ENCODE assay signal across 30 cellular contexts in the genomic region with DNA sequence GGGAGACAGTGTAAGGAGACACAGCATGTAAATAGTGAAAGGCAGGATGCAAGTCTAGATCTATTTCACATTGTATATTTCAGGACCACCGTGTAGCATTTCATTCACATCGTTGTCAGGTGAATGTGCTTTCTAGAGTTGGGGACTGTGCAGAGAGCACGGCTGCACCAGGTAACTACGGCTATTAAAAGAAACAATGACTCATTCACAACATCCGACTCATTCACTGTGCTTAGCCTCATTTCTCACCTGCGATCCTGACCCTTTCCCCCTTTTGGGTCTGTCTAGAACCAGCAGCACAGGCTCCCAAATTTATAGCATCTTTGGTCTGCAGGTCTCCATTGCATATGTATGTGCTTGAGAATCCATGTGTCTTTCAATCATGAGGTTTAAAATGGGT.
A peak's percentile ranks its signal among the peaks of the same experiment; 100 is the strongest.
DNase-seq lines count a peak whose midpoint lies in the region; ATAC-seq, FAIRE-seq and TF ChIP-seq lines count a peak whose summit lies in the region.
"Had no signal": no experiment of that assay in that cellular context is flagged by ENCODE, and none has a peak within 500 bp of the region (broad histone marks: within the 10 kb centered on the region; RNA-seq: fewer than 3 reads in every experiment).

No MANE protein-coding gene starts in this region.

- H3K4me2 ChIP-seq in keratinocyte (ENCODE audit: control insufficient read depth, extremely low read depth, insufficient read depth, low read depth, low read length) = no peak overlapping the region
- H3K4me2 ChIP-seq: BLaER1, smooth muscle cell had no signal

- TF ChIP-seq CTCF in WTC11 (IDR thresholded peaks at IDR 0.05) = no peak
- no peak for TF ChIP-seq CTCF in keratinocyte (optimal IDR thresholded peaks at IDR 0.05 in 1 of 3, IDR thresholded peaks at IDR 0.05 in 1 of 3, conservative IDR thresholded peaks at IDR 0.05 in 1 of 3; ENCODE audit: extremely low read depth in 1 of 3, insufficient read depth in 2 of 3, low read length in 3 of 3)

- no peaks in the 10 kb centered on the region for H4K20me1 ChIP-seq in keratinocyte (ENCODE audit: control insufficient read depth, extremely low read depth, insufficient read depth, low read length)
- H4K20me1 ChIP-seq: BLaER1 had no signal

- peak; percentile 76 for ATAC-seq in WTC11
- no peak for ATAC-seq in activated CD4-positive, alpha-beta T cell treated with anti-CD3 and anti-CD28 coated beads for 36 hours
- ATAC-seq: activated CD8-positive, alpha-beta T cell treated with anti-CD3 and anti-CD28 coated beads for 36 hours; left colon; stimulated activated memory B cell treated with anti-CD40 and anti-IgM and Interleukin-4, amounts not matched to agents 10 μg/mL and 1 μg/mL and 100 μg/mL, for 72 hours; T-cell had no signal

- dilution Hi-C loops in keratinocyte (cut with MboI; ENCODE audit: extremely low pct_ligation_motif_present, low sequenced_read_pairs) = no loop called here

- CTCF ChIA-PET in WTC11 (lab: Charles Lee) = no interaction called here
- CTCF ChIA-PET in activated CD4-positive, alpha-beta T cell treated with anti-CD3 and anti-CD28 coated beads for 36 hours (lab: Charles Lee) = no interaction called here

- no peaks in the 10 kb centered on the region for H3K4me1 ChIP-seq in keratinocyte (ENCODE audit: control insufficient read depth, extremely low read depth, insufficient read depth, low read length)
- H3K4me1 ChIP-seq: BLaER1 had no signal

- H3K9me3 Mint-ChIP-seq in WTC11 = peaks cover 24% of the 10 kb centered on the region
- peaks cover 5% of the 10 kb centered on the region for H3K9me3 Mint-ChIP-seq in activated CD4-positive, alpha-beta T cell treated with anti-CD3 and anti-CD28 coated beads for 36 hours (ENCODE audit: low read depth)
- H3K9me3 Mint-ChIP-seq: stimulated activated memory B cell treated with anti-CD40 and anti-IgM and Interleukin-4, amounts not matched to agents 10 μg/mL and 1 μg/mL and 100 μg/mL, for 72 hours had no signal

- H3K27me3 Mint-ChIP-seq in WTC11 (ENCODE audit: low read depth) = no peaks in the 10 kb centered on the region
- H3K27me3 Mint-ChIP-seq in activated CD4-positive, alpha-beta T cell treated with anti-CD3 and anti-CD28 coated beads for 36 hours = peaks cover 6% of the 10 kb centered on the region
- H3K27me3 Mint-ChIP-seq: activated CD8-positive, alpha-beta T cell treated with anti-CD3 and anti-CD28 coated beads for 36 hours; activated naive CD8-positive, alpha-beta T cell; stimulated activated memory B cell treated with anti-CD40 and anti-IgM and Interleukin-4, amounts not matched to agents 10 μg/mL and 1 μg/mL and 100 μg/mL, for 72 hours had no signal

- peaks cover 14% of the 10 kb centered on the region for H3K36me3 Mint-ChIP-seq in WTC11
- H3K36me3 Mint-ChIP-seq in activated CD4-positive, alpha-beta T cell treated with anti-CD3 and anti-CD28 coated beads for 36 hours (ENCODE audit: low read depth) = no peaks in the 10 kb centered on the region
- H3K36me3 Mint-ChIP-seq: activated naive CD8-positive, alpha-beta T cell; stimulated activated memory B cell treated with anti-CD40 and anti-IgM and Interleukin-4, amounts not matched to agents 10 μg/mL and 1 μg/mL and 100 μg/mL, for 72 hours; T-cell had no signal

- peaks cover 18% of the 10 kb centered on the region for H3K4me1 Mint-ChIP-seq in WTC11
- no peaks in the 10 kb centered on the region for H3K4me1 Mint-ChIP-seq in activated CD4-positive, alpha-beta T cell treated with anti-CD3 and anti-CD28 coated beads for 36 hours
- H3K4me1 Mint-ChIP-seq: stimulated activated memory B cell treated with anti-CD40 and anti-IgM and Interleukin-4, amounts not matched to agents 10 μg/mL and 1 μg/mL and 100 μg/mL, for 72 hours; T-cell had no signal

- no peaks in the 10 kb centered on the region for H3K79me2 ChIP-seq in keratinocyte (ENCODE audit: control insufficient read depth, insufficient read depth, low read length)

- DNase-seq in COLO668 (lab: John Stamatoyannopoulos, UW; ENCODE audit: unreplicated experiment) (peak; percentile 12), NCI-H1417 treated with DMSO at 0.1 percent for 48 hours (lab: John Stamatoyannopoulos, UW) (peak; percentile 7), WTC11 (ENCODE audit: low spot score) (no peak), keratinocyte (ENCODE audit: low read depth, low spot score) (no peak), SKM-1 treated with dmso at 0.1 percent for 144 hours (lab: John Stamatoyannopoulos, UW; ENCODE audit: unreplicated experiment) (no peak), cerebellar cortex (ENCODE audit: low spot score) (no peak)
- DNase-seq in activated CD4-positive, alpha-beta T cell treated with anti-CD3 and anti-CD28 coated beads for 36 hours = no peak
- DNase-seq in stimulated activated naive CD4-positive, alpha-beta T cell (lab: John Stamatoyannopoulos, UW) = no peak
- DNase-seq: ACHN; activated CD4-positive, CD25-positive, alpha-beta regulatory T cell treated with anti-CD3 and anti-CD28 coated beads, Interleukin-2, amount 50 U/mL, for 72 hours; activated CD8-positive, alpha-beta T cell treated with anti-CD3 and anti-CD28 coated beads for 36 hours; aorta; central memory CD4-positive, alpha-beta T cell; dorsolateral prefrontal cortex; glutamatergic neuron; left colon; NCI-H1092 treated with DMSO at 0.1 percent for 48 hours; NCI-H2171 treated with DMSO at 0.1 percent for 48 hours; nucleus accumbens; OCI-M1; SHP77 treated with DMSO at 0.1 percent for 48 hours; T-cell had no signal

- no peaks in the 10 kb centered on the region for H3K9me3 ChIP-seq in keratinocyte (ENCODE audit: control insufficient read depth, low read depth, low read length)
- H3K9me3 ChIP-seq: BLaER1 had no signal

- FAIRE-seq in keratinocyte (lab: Jason Lieb, UNC) = peak; percentile 52
- FAIRE-seq: D721Med, endothelial cell of umbilical vein, GM19239, TTC549 had no signal

- H3K27ac ChIP-seq in keratinocyte (ENCODE audit: control insufficient read depth, insufficient read depth, low read length) = no peak overlapping the region
- H3K27ac ChIP-seq: BLaER1, dorsolateral prefrontal cortex had no signal

- no peaks in the 10 kb centered on the region for H3K27me3 ChIP-seq in keratinocyte (ENCODE audit: control insufficient read depth, extremely low read depth, insufficient read depth, low read length)
- H3K27me3 ChIP-seq: BLaER1 had no signal

- H3K36me3 ChIP-seq in keratinocyte (ENCODE audit: control insufficient read depth in 2 of 2, extremely low read depth in 1 of 2, insufficient read depth in 2 of 2, low read length in 2 of 2) = no peaks in the 10 kb centered on the region
- H3K36me3 ChIP-seq: BLaER1 had no signal

- H3K9ac ChIP-seq in keratinocyte (ENCODE audit: control insufficient read depth, extremely low read depth, insufficient read depth, low read length) = no peak overlapping the region
- H3K9ac ChIP-seq: BLaER1 had no signal

- H3K9me1 ChIP-seq in keratinocyte (ENCODE audit: control insufficient read depth, extremely low read depth, insufficient read depth, low read length) = no peaks in the 10 kb centered on the region

- no peak overlapping the region for H3K4me3 Mint-ChIP-seq in WTC11
- no peak overlapping the region for H3K4me3 Mint-ChIP-seq in activated CD4-positive, alpha-beta T cell treated with anti-CD3 and anti-CD28 coated beads for 36 hours
- H3K4me3 Mint-ChIP-seq: activated CD8-positive, alpha-beta T cell treated with anti-CD3 and anti-CD28 coated beads for 36 hours; activated naive CD8-positive, alpha-beta T cell; stimulated activated memory B cell treated with anti-CD40 and anti-IgM and Interleukin-4, amounts not matched to agents 10 μg/mL and 1 μg/mL and 100 μg/mL, for 72 hours; T-cell had no signal

- POLR2A ChIA-PET in WTC11 (lab: Charles Lee) = no interaction called here
- POLR2A ChIA-PET in activated CD4-positive, alpha-beta T cell treated with anti-CD3 and anti-CD28 coated beads for 36 hours (lab: Charles Lee) = no interaction called here

- H3K4me3 ChIP-seq in keratinocyte (ENCODE audit: control insufficient read depth in 2 of 3, extremely low read depth in 1 of 3, insufficient read depth in 2 of 3, low read depth in 1 of 3, low read length in 3 of 3) = no peak overlapping the region
- H3K4me3 ChIP-seq: BLaER1, dorsolateral prefrontal cortex, smooth muscle cell had no signal

- no peak overlapping the region for H3K27ac Mint-ChIP-seq in WTC11
- H3K27ac Mint-ChIP-seq in activated CD4-positive, alpha-beta T cell treated with anti-CD3 and anti-CD28 coated beads for 36 hours = no peak overlapping the region
- H3K27ac Mint-ChIP-seq: activated CD8-positive, alpha-beta T cell treated with anti-CD3 and anti-CD28 coated beads for 36 hours; activated naive CD8-positive, alpha-beta T cell; stimulated activated memory B cell treated with anti-CD40 and anti-IgM and Interleukin-4, amounts not matched to agents 10 μg/mL and 1 μg/mL and 100 μg/mL, for 72 hours; T-cell had no signal

- no peak overlapping the region for H2AFZ ChIP-seq in keratinocyte (ENCODE audit: control insufficient read depth, low read length)

- intact Hi-C loops in activated CD4-positive, alpha-beta T cell treated with anti-CD3 and anti-CD28 coated beads for 36 hours (cut with DNase I, micrococcal nuclease) = no loop called here

TF ChIP-seq in WTC11, 78 proteins besides CTCF, POLR2A, EP300 and RAD21 (continues in another document):
- TF ChIP-seq USF1 (CRISPR knock-in tag; IDR thresholded peaks at IDR 0.05) (no peak), ZNF317 (CRISPR knock-in tag; IDR thresholded peaks at IDR 0.05; ENCODE audit: borderline replicate concordance, low read depth) (no peak), SMAD3 (CRISPR knock-in tag; IDR thresholded peaks at IDR 0.05; ENCODE audit: borderline replicate concordance) (no peak)

Comparison
In these comparisons a context has a peak if more than half of its experiments do, and no peak if none do; other contexts are left out.
1. DNase-seq: peak in COLO668 (single experiment) and NCI-H1417 treated with DMSO at 0.1 percent for 48 hours (single experiment); none in WTC11 (single experiment), keratinocyte (single experiment), activated CD4-positive, alpha-beta T cell treated with anti-CD3 and anti-CD28 coated beads for 36 hours (single experiment), SKM-1 treated with dmso at 0.1 percent for 144 hours (single experiment), cerebellar cortex (single experiment) and stimulated activated naive CD4-positive, alpha-beta T cell (0 of 6).